In the genomic region with DNA sequence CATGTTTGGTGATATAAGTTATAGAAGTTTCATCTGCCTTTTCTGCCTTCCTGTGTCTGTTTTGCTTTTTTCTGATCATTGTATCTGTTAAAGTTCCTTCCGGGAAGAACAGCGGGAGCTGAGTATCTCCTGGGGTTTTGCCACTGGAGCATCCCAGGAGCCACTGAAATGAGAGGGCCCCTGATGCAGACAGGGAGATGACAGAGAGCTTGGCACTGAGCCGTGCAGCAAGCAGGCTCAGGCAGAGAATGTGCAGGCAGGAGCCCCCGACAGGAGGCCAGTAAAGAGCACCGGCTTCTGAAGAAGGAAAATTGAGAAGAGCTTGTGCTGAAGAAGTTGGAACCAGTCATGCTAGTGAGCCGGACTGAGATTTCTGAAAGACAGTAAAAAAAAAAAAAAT, we compare ENCODE assay signal across 19 cellular contexts.
"Had no signal": no experiment of that assay in that cellular context is flagged by ENCODE, and none has a peak within 500 bp of the region (broad histone marks: within the 10 kb centered on the region; RNA-seq: fewer than 3 reads in every experiment).

No MANE protein-coding gene starts in this region.

- H3K4me2 ChIP-seq: SK-N-SH had no signal

- DNase-seq: activated CD4-positive, alpha-beta memory T cell treated with anti-CD3 and anti-CD28 coated beads for 36 hours; activated CD4-positive, alpha-beta T cell treated with anti-CD3 and anti-CD28 coated beads for 1 hour; activated gamma-delta T cell; activated T-cell treated with anti-CD3 and anti-CD28 coated beads, Interleukin-2, amount 50 U/mL, for 72 hours; amniotic stem cell; body of pancreas; cerebellar nuclear complex; dermis blood vessel endothelial cell; hippocampal formation; mesendoderm; sigmoid colon; SK-N-SH; stimulated activated CD4-positive, alpha-beta T cell treated with anti-CD3 and anti-CD28 coated beads, Interleukin-1b, Interleukin-23, amount 100 ng/mL, for 48 hours; stomach; T-cell; tibial artery had no signal

- H3K4me3 Mint-ChIP-seq: activated CD4-positive, alpha-beta memory T cell treated with anti-CD3 and anti-CD28 coated beads for 36 hours; activated naive CD8-positive, alpha-beta T cell; activated T-cell treated with anti-CD3 and anti-CD28 coated beads, Interleukin-2, amount 50 U/mL, for 72 hours; natural killer cell treated with Interleukin-12 subunit alpha and Interleukin-12 subunit beta and Interleukin-15 and Interleukin-18, amount 100 ng/mL, for 72 hours; T-cell had no signal

- H3K4me1 ChIP-seq: body of pancreas, sigmoid colon, stomach had no signal

- H3K27me3 ChIP-seq: body of pancreas, sigmoid colon, stomach, tibial artery had no signal

- H3K4me1 Mint-ChIP-seq: T-cell had no signal

- H3K9me3 ChIP-seq: body of pancreas, sigmoid colon, SK-N-SH, stomach, tibial artery had no signal

- H3K27ac Mint-ChIP-seq: activated CD4-positive, alpha-beta memory T cell treated with anti-CD3 and anti-CD28 coated beads for 36 hours; activated naive CD8-positive, alpha-beta T cell; activated T-cell treated with anti-CD3 and anti-CD28 coated beads, Interleukin-2, amount 50 U/mL, for 72 hours; natural killer cell treated with Interleukin-12 subunit alpha and Interleukin-12 subunit beta and Interleukin-15 and Interleukin-18, amount 100 ng/mL, for 72 hours; T-cell had no signal

- H3K4me3 ChIP-seq: body of pancreas, sigmoid colon, stomach, tibial artery had no signal

- H3K36me3 Mint-ChIP-seq: activated CD4-positive, alpha-beta memory T cell treated with anti-CD3 and anti-CD28 coated beads for 36 hours; activated naive CD8-positive, alpha-beta T cell; natural killer cell treated with Interleukin-12 subunit alpha and Interleukin-12 subunit beta and Interleukin-15 and Interleukin-18, amount 100 ng/mL, for 72 hours; T-cell had no signal

- H3K27me3 Mint-ChIP-seq: activated CD4-positive, alpha-beta memory T cell treated with anti-CD3 and anti-CD28 coated beads for 36 hours; activated naive CD8-positive, alpha-beta T cell; natural killer cell treated with Interleukin-12 subunit alpha and Interleukin-12 subunit beta and Interleukin-15 and Interleukin-18, amount 100 ng/mL, for 72 hours; T-cell had no signal

- H3K9me2 ChIP-seq: SK-N-SH had no signal

- ATAC-seq: activated T-cell treated with anti-CD3 and anti-CD28 coated beads, Interleukin-2, amount 50 U/mL, for 72 hours; body of pancreas; natural killer cell treated with Interleukin-12 subunit alpha and Interleukin-12 subunit beta and Interleukin-15 and Interleukin-18, amount 100 ng/mL, for 72 hours; T-cell had no signal

- H3K36me3 ChIP-seq: sigmoid colon, stomach, tibial artery had no signal

- H3K27ac ChIP-seq: body of pancreas, sigmoid colon, stomach, tibial artery, VCaP had no signal

- H3K9ac ChIP-seq: SK-N-SH had no signal

- H3K9me3 Mint-ChIP-seq: activated CD4-positive, alpha-beta memory T cell treated with anti-CD3 and anti-CD28 coated beads for 36 hours; activated T-cell treated with anti-CD3 and anti-CD28 coated beads, Interleukin-2, amount 50 U/mL, for 72 hours; natural killer cell treated with Interleukin-12 subunit alpha and Interleukin-12 subunit beta and Interleukin-15 and Interleukin-18, amount 100 ng/mL, for 72 hours had no signal
